15 cellular contexts compared by ENCODE assay signal in genomic region chr7:2646336-2646679, GRCh38. TPM values are rescaled to one million over a fixed set of nuclear protein-coding genes. Genes with fewer than 3 reads are reported as not detected.
"Had no signal": no experiment of that assay in that cellular context is flagged by ENCODE, and none has a peak within 500 bp of the region (broad histone marks: within the 10 kb centered on the region; RNA-seq: fewer than 3 reads in every experiment).

No MANE protein-coding gene starts in this region.

- H3K9me3 ChIP-seq: gastrocnemius medialis, heart right ventricle, thyroid gland, vagina had no signal

- H3K27me3 ChIP-seq: gastrocnemius medialis, heart right ventricle, thyroid gland, vagina had no signal

- H3K4me3 ChIP-seq: gastrocnemius medialis, heart right ventricle, lung, thyroid gland, vagina had no signal

- ATAC-seq: gastrocnemius medialis; heart right ventricle; stimulated activated memory B cell treated with anti-CD40 and anti-IgM and Interleukin-4, amounts not matched to agents 10 μg/mL and 1 μg/mL and 100 μg/mL, for 72 hours had no signal

- FAIRE-seq: astrocyte had no signal

- DNase-seq: activated CD4-positive, CD25-positive, alpha-beta regulatory T cell treated with anti-CD3 and anti-CD28 coated beads, Interleukin-2, amount 50 U/mL, for 72 hours; activated CD8-positive, alpha-beta memory T cell treated with anti-CD3 and anti-CD28 coated beads, Interleukin-2, amount 10 ng/mL, durations not matched to agents 7 days and 5 days; activated naive CD4-positive, alpha-beta T cell treated with anti-CD3 and anti-CD28 coated beads, Interleukin-2, amount 50 U/mL, for 16 hours; activated T-cell treated with anti-CD3 and anti-CD28 coated beads, Interleukin-2, amount 50 U/mL, for 1 hour; erythroblast; gastrocnemius medialis; heart right ventricle; midbrain; retina; stimulated activated CD4-positive, alpha-beta T cell treated with anti-CD3 and anti-CD28 coated beads, Interleukin-2, amount 100 ng/mL, for 48 hours; thyroid gland had no signal

- H3K27ac ChIP-seq: gastrocnemius medialis, thyroid gland, vagina had no signal

- H3K36me3 ChIP-seq: gastrocnemius medialis had no signal

RNA-seq across cellular contexts. Expression of gene AMZ1, which starts 41.7 kb away (rescaled TPM):
- total RNA-seq: gastrocnemius medialis had no signal
